Comparison of ENCODE assay signal across 13 cellular contexts in genomic region chr14:106174206-106174605, GRCh38.
DNase-seq lines count a peak whose midpoint lies in the region; ATAC-seq and TF ChIP-seq lines count a peak whose summit lies in the region.
"Had no signal": no experiment of that assay in that cellular context is flagged by ENCODE, and none has a peak within 500 bp of the region (broad histone marks: within the 10 kb centered on the region; RNA-seq: fewer than 3 reads in every experiment).

No MANE protein-coding gene starts in this region.

- no peak for TF ChIP-seq CTCF in A673 (conservative IDR thresholded peaks at IDR 0.05; ENCODE audit: low read depth, low read length)

- H3K27me3 ChIP-seq in CD4-positive, CD25-positive, alpha-beta regulatory T cell (ENCODE audit: control insufficient read depth, insufficient read depth, low read length): no peaks in the 10 kb centered on the region
- H3K27me3 ChIP-seq in A673 (replicated peaks; ENCODE audit: insufficient read depth, low read depth, low read length, poor library complexity): peaks cover 41% of the 10 kb centered on the region

- H3K36me3 Mint-ChIP-seq in CD4-positive, CD25-positive, alpha-beta regulatory T cell: no peaks in the 10 kb centered on the region
- H3K36me3 Mint-ChIP-seq: naive B cell had no signal

- H3K9me3 Mint-ChIP-seq in CD4-positive, CD25-positive, alpha-beta regulatory T cell: no peaks in the 10 kb centered on the region
- H3K9me3 Mint-ChIP-seq: naive B cell had no signal

- H3K9me3 ChIP-seq in CD4-positive, CD25-positive, alpha-beta regulatory T cell (ENCODE audit: control insufficient read depth in 2 of 2, low read length in 2 of 2): no peaks in the 10 kb centered on the region
- no peaks in the 10 kb centered on the region for H3K9me3 ChIP-seq in A673 (ENCODE audit: low read depth, low read length, poor library complexity, severe bottlenecking)
- H3K9me3 ChIP-seq: suprapubic skin had no signal

- peaks cover 11% of the 10 kb centered on the region for H3K27me3 Mint-ChIP-seq in CD4-positive, CD25-positive, alpha-beta regulatory T cell

- POLR2A ChIA-PET in A673 (lab: Charles Lee; ENCODE audit: low non-redundant PET): no interaction called here

- peak overlapping the region; percentile 10 to 59 (median 37) for H3K4me3 Mint-ChIP-seq in CD4-positive, CD25-positive, alpha-beta regulatory T cell
- H3K4me3 Mint-ChIP-seq: naive B cell had no signal

- intact Hi-C loops in A673 (cut with micrococcal nuclease; ENCODE audit: unreplicated experiment): no loop called here

- DNase-seq in CD4-positive, CD25-positive, alpha-beta regulatory T cell: peak in 2 of 3 donors; percentile 72 to 90
- peak; percentile 44 to 67 for DNase-seq in activated CD4-positive, alpha-beta T cell treated with anti-CD3 and anti-CD28 coated beads for 4 hours
- DNase-seq in activated effector memory CD4-positive, alpha-beta T cell treated with anti-CD3 and anti-CD28 coated beads, Interleukin-2, amount 50 U/mL, for 16 hours: peak; percentile 82
- peak; percentile 14 to 50 for DNase-seq in stimulated activated CD4-positive, alpha-beta T cell treated with anti-CD3 and anti-CD28 coated beads, Interleukin-1b, Interleukin-23, amount 100 ng/mL, for 4 hours (ENCODE audit: low read depth in 2 of 2)
- DNase-seq in A673 (ENCODE audit: low spot score): no peak
- no peak for DNase-seq in NCI-H748 treated with DMSO at 0.1 percent for 48 hours (lab: John Stamatoyannopoulos, UW)
- no peak for DNase-seq in NCI-H1436 treated with DMSO at 0.1 percent for 48 hours (lab: John Stamatoyannopoulos, UW)
- no peak for DNase-seq in COLO668 (lab: John Stamatoyannopoulos, UW; ENCODE audit: unreplicated experiment)
- DNase-seq: islet precursor cell, Karpas-422, naive B cell had no signal

- H3K36me3 ChIP-seq in CD4-positive, CD25-positive, alpha-beta regulatory T cell (ENCODE audit: control insufficient read depth, insufficient read depth, low read length): no peaks in the 10 kb centered on the region
- H3K36me3 ChIP-seq in A673 (ENCODE audit: insufficient read depth, low read length, poor library complexity, severe bottlenecking): no peaks in the 10 kb centered on the region
- H3K36me3 ChIP-seq: suprapubic skin had no signal

- peak overlapping the region; percentile 47 for H3K27ac ChIP-seq in CD4-positive, CD25-positive, alpha-beta regulatory T cell (ENCODE audit: insufficient read depth, low read length, poor library complexity, severe bottlenecking)
- H3K27ac ChIP-seq in A673 (ENCODE audit: low read depth, low read length, poor library complexity, severe bottlenecking): no peak overlapping the region
- H3K27ac ChIP-seq: RWPE1, suprapubic skin had no signal

- peaks cover 3 to 68% (median 38%) of the 10 kb centered on the region in 4 donors for H3K4me1 Mint-ChIP-seq in CD4-positive, CD25-positive, alpha-beta regulatory T cell
- H3K4me1 Mint-ChIP-seq: naive B cell had no signal

- ATAC-seq in CD4-positive, CD25-positive, alpha-beta regulatory T cell (ENCODE audit: low read depth in 2 of 2): peak; percentile 80 to 82

- BruUV-seq in A673 (replicated peaks; lab: Mats Ljungman, UMichigan): no TSS peak

- H3K27ac Mint-ChIP-seq in CD4-positive, CD25-positive, alpha-beta regulatory T cell: peak overlapping the region; percentile 66 to 93 (median 88)
- H3K27ac Mint-ChIP-seq: naive B cell had no signal

- peak overlapping the region; percentile 21 for H3K4me3 ChIP-seq in CD4-positive, CD25-positive, alpha-beta regulatory T cell (ENCODE audit: low read depth, low read length)
- H3K4me3 ChIP-seq in A673 (ENCODE audit: low read depth, low read length, poor library complexity, severe bottlenecking): no peak overlapping the region
- H3K4me3 ChIP-seq: suprapubic skin had no signal

- peaks cover 29% of the 10 kb centered on the region for H3K4me1 ChIP-seq in CD4-positive, CD25-positive, alpha-beta regulatory T cell (ENCODE audit: control insufficient read depth, insufficient read depth, low read length, poor library complexity, severe bottlenecking)
- no peaks in the 10 kb centered on the region for H3K4me1 ChIP-seq in A673 (ENCODE audit: insufficient read depth, low read length, poor library complexity, severe bottlenecking)
- H3K4me1 ChIP-seq: suprapubic skin had no signal

- CTCF ChIA-PET in A673 (lab: Charles Lee): no interaction called here

Comparison
In these comparisons a context has a peak if more than half of its experiments do, and no peak if none do; other contexts are left out.
1. DNase-seq: peak in CD4-positive, CD25-positive, alpha-beta regulatory T cell (2 of 3), activated CD4-positive, alpha-beta T cell treated with anti-CD3 and anti-CD28 coated beads for 4 hours (2 of 2), activated effector memory CD4-positive, alpha-beta T cell treated with anti-CD3 and anti-CD28 coated beads, Interleukin-2, amount 50 U/mL, for 16 hours (single experiment) and stimulated activated CD4-positive, alpha-beta T cell treated with anti-CD3 and anti-CD28 coated beads, Interleukin-1b, Interleukin-23, amount 100 ng/mL, for 4 hours (2 of 2); none in A673 (single experiment), NCI-H748 treated with DMSO at 0.1 percent for 48 hours (single experiment), NCI-H1436 treated with DMSO at 0.1 percent for 48 hours (single experiment) and COLO668 (single experiment).